1 cellular context compared by ENCODE assay signal in genomic region chr14:94611179-94611578, GRCh38.
TF ChIP-seq lines count a peak whose summit lies in the region.

No MANE protein-coding gene starts in this region.

TF ChIP-seq in liver, 16 proteins besides CTCF, POLR2A, EP300 and RAD21:
- no peak for TF ChIP-seq EGR1 (IDR thresholded peaks at IDR 0.05; ENCODE audit: low read depth in 2 of 2)
- TF ChIP-seq, protein P1, sequence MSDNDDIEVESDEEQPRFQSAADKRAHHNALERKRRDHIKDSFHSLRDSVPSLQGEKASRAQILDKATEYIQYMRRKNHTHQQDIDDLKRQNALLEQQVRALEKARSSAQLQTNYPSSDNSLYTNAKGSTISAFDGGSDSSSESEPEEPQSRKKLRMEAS (IDR thresholded peaks at IDR 0.05): no peak
- no peak for TF ChIP-seq RXRA (IDR thresholded peaks at IDR 0.05)
- no peak for TF ChIP-seq SP1 (IDR thresholded peaks at IDR 0.05)
- no peak for TF ChIP-seq HNF4G (IDR thresholded peaks at IDR 0.05)
